ENCODE assay signal across 12 cellular contexts in the genomic region with DNA sequence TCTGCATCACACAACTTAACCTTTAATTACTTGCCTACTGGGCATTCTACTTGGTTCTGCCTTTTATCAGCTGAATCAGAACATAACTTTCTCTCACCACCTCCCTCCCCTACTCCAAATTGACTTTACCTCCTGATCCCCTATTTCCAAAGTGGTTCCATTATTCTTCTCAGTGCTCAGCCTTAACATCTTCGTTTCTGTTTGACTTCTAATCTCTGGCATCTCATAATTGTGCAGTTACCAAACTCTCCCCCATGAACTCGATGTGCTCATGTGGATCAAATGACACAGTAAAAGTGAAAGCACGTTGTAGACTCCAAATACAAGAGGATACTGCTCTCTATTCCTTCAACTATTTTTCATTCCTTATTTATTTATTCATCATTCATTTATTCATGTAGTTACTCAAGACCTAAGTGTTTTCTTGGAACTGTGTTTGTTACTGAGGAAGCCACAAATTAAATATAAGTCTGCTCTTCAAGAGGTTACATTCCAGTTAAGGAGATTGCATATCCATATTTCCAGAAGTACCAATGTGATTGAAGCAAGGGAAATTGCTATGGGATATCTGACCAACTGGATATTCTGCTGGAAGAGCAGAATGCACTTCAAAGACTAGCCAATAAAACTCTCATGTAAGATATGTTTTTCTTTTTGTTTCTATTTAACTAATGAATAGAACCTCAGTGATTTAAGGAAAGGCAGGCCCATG.
DNase-seq lines count a peak whose midpoint lies in the region; ATAC-seq and TF ChIP-seq lines count a peak whose summit lies in the region.
"Had no signal": no experiment of that assay in that cellular context is flagged by ENCODE, and none has a peak within 500 bp of the region (broad histone marks: within the 10 kb centered on the region; RNA-seq: fewer than 3 reads in every experiment).

No MANE protein-coding gene starts in this region.

- peak overlapping the region; percentile 78 for H2AFZ ChIP-seq in IMR-90 (replicated peaks; ENCODE audit: low read length, poor library complexity)

- TF ChIP-seq RAD21 in IMR-90 (IDR thresholded peaks at IDR 0.05; ENCODE audit: low read length) = no peak

- H4K20me1 ChIP-seq in IMR-90 (ENCODE audit: insufficient read depth, low read length) = no peaks in the 10 kb centered on the region

- H3K4me1 ChIP-seq in IMR-90 (ENCODE audit: control insufficient read depth, insufficient read depth, low read length) = peaks cover 2% of the 10 kb centered on the region; the same call in 1 of the 2 replicates
- H3K4me1 ChIP-seq in body of pancreas = no peaks in the 10 kb centered on the region

- H3K4ac ChIP-seq in IMR-90 (ENCODE audit: low read depth, low read length) = no peak overlapping the region; the same call in 1 of the 2 replicates

- H3K9me3 ChIP-seq in IMR-90 (ENCODE audit: control insufficient read depth, insufficient read depth, low read length) (no peaks in the 10 kb centered on the region), body of pancreas (no peaks in the 10 kb centered on the region)

- H3K79me1 ChIP-seq in IMR-90 (ENCODE audit: low read depth in 1 of 2, low read length in 2 of 2) = no peaks in the 10 kb centered on the region

- H4K5ac ChIP-seq in IMR-90 (ENCODE audit: low read depth, low read length) = no peak overlapping the region; the same call in 1 of the 2 replicates

- peak; percentile 97 for ATAC-seq in IMR-90 (ENCODE audit: low read depth)
- ATAC-seq in body of pancreas = peak; percentile 27
- ATAC-seq in activated T-cell treated with anti-CD3 and anti-CD28 coated beads, Interleukin-2, amount 50 U/mL, for 4 hours = no peak
- ATAC-seq in GM21825 (IDR thresholded peaks at IDR 0.05; ENCODE audit: unreplicated experiment) = no peak

- POLR2A ChIA-PET in BJ (lab: Charles Lee) (no interaction called here), IMR-90 (lab: Charles Lee; ENCODE audit: unreplicated experiment) (no interaction called here)

- H2AK9ac ChIP-seq in IMR-90 (replicated peaks; ENCODE audit: low read depth, low read length, poor library complexity) = no peak overlapping the region

- in situ Hi-C loops in IMR-90 (cut with MboI; ENCODE audit: low sequenced_read_pairs) = no loop called here

- H3K56ac ChIP-seq in IMR-90 (ENCODE audit: extremely low read depth, insufficient read depth, low read length) = no peak overlapping the region

- H2BK15ac ChIP-seq in IMR-90 (ENCODE audit: low read depth, low read length) = 0 out of 3 replicates have a peak overlapping the region, but pooled peaks have one; percentile 55

- H3K9me3 Mint-ChIP-seq in activated T-cell treated with anti-CD3 and anti-CD28 coated beads, Interleukin-2, amount 50 U/mL, for 4 hours = no peaks in the 10 kb centered on the region

- TF ChIP-seq POLR2A in IMR-90 (IDR thresholded peaks at IDR 0.05; ENCODE audit: low read depth, low read length) (no peak), body of pancreas (IDR thresholded peaks at IDR 0.05) (no peak)

- H3K36me3 ChIP-seq in BJ (ENCODE audit: control insufficient read depth, insufficient read depth, low read length) (no peaks in the 10 kb centered on the region), IMR-90 (ENCODE audit: control insufficient read depth, insufficient read depth, low read length) (no peaks in the 10 kb centered on the region), body of pancreas (replicated peaks in 1 of 2; ENCODE audit: insufficient read depth in 1 of 2, low read depth in 2 of 2) (no peaks in the 10 kb centered on the region)

- H3K27me3 ChIP-seq in BJ (ENCODE audit: control insufficient read depth, insufficient read depth, low read length) (no peaks in the 10 kb centered on the region), IMR-90 (ENCODE audit: control insufficient read depth, insufficient read depth, low read length) (no peaks in the 10 kb centered on the region), body of pancreas (no peaks in the 10 kb centered on the region)

- BruUV-seq in IMR-90 (replicated peaks; lab: Mats Ljungman, UMichigan) = no TSS peak

- H3K9me1 ChIP-seq in IMR-90 (ENCODE audit: insufficient read depth, low read length) = no peaks in the 10 kb centered on the region

- H3K27ac ChIP-seq in IMR-90 (ENCODE audit: insufficient read depth, low read length) (peak overlapping the region; percentile 47; the same call in 1 of the 2 replicates), body of pancreas (no peak overlapping the region)

- H3K23ac ChIP-seq in IMR-90 (ENCODE audit: low read depth, low read length) = 0 out of 2 replicates have a peak overlapping the region, but pooled peaks have one; percentile 20

- H4K8ac ChIP-seq in IMR-90 (ENCODE audit: low read depth in 2 of 2, low read length in 2 of 2) = peak overlapping the region in 1 of 2 experiments; percentile 14; a peak in 1 of 4 replicates

- no peak for TF ChIP-seq CTCF in BJ (IDR thresholded peaks at IDR 0.05; ENCODE audit: insufficient read depth, low read depth, low read length)
- no peak for TF ChIP-seq CTCF in IMR-90 (conservative IDR thresholded peaks at IDR 0.05; ENCODE audit: low read depth, low read length)
- TF ChIP-seq CTCF in body of pancreas (IDR thresholded peaks at IDR 0.05) = no peak

- peak overlapping the region; percentile 23; the same call in 1 of the 2 replicates for H3K9ac ChIP-seq in IMR-90 (ENCODE audit: low read depth, low read length)

- peak overlapping the region; percentile 86 for H2BK20ac ChIP-seq in IMR-90 (ENCODE audit: low read depth, low read length)

- peak overlapping the region; percentile 71 for H2BK120ac ChIP-seq in IMR-90 (ENCODE audit: low read depth, low read length)

- H3K36me3 Mint-ChIP-seq in activated T-cell treated with anti-CD3 and anti-CD28 coated beads, Interleukin-2, amount 50 U/mL, for 4 hours (ENCODE audit: insufficient read depth) = no peaks in the 10 kb centered on the region

- H3K4me3 ChIP-seq in BJ (ENCODE audit: low read depth, low read length) (peak overlapping the region; percentile 3), IMR-90 (ENCODE audit: insufficient read depth, low read depth, low read length) (peak overlapping the region; percentile 32; the same call in 1 of the 2 replicates), body of pancreas (no peak overlapping the region)

- CTCF ChIA-PET in BJ (lab: Yijun Ruan, JAX) = no interaction called here
- CTCF ChIA-PET in IMR-90 (lab: Yijun Ruan, JAX) = interaction anchor here (0.6 kb wide), 1 partner anchor 10 kb away, joined by 3 read pairs; no protein-coding TSS in a partner anchor

- H3K14ac ChIP-seq in IMR-90 (replicated peaks; ENCODE audit: low read depth, low read length) = peak overlapping the region; percentile 53

- WGBS in IMR-90 (ENCODE audit: extremely low coverage in 2 of 2, insufficient read length in 1 of 2), 2 experiments = 0% methylated on average over 1 of the region's 3 CpGs; no CpG with 5 or more reads in 1 of the 2 experiments
- WGBS in body of pancreas, 2 donors = 20 to 30% methylated on average over 3 of the region's 3 CpGs

- H2AK5ac ChIP-seq in IMR-90 (ENCODE audit: low read depth, low read length) = no peak overlapping the region

- H3K27me3 Mint-ChIP-seq in activated T-cell treated with anti-CD3 and anti-CD28 coated beads, Interleukin-2, amount 50 U/mL, for 4 hours (ENCODE audit: low read depth) = no peaks in the 10 kb centered on the region

- H2BK5ac ChIP-seq in IMR-90 (ENCODE audit: low read depth, low read length, poor library complexity, severe bottlenecking) = peak overlapping the region; percentile 49

- peak; percentile 39 for DNase-seq in BJ (ENCODE audit: low read depth)
- DNase-seq in IMR-90 = peak; percentile 76
- DNase-seq in body of pancreas = no peak
- peak; percentile 19 for DNase-seq in non-pigmented ciliary epithelial cell (ENCODE audit: low read depth)
- DNase-seq in NCI-H345 treated with DMSO at 0.1 percent for 48 hours (lab: John Stamatoyannopoulos, UW; ENCODE audit: unreplicated experiment) = no peak
- DNase-seq in activated T-cell treated with anti-CD3 and anti-CD28 coated beads, Interleukin-2, amount 50 U/mL, for 4 hours = no peak
- DNase-seq in cortex of kidney (lab: John Stamatoyannopoulos, UW) = no peak
- DNase-seq: activated CD8-positive, alpha-beta memory T cell treated with anti-CD3 and anti-CD28 coated beads, Interleukin-2, amount 50 U/mL, for 4 hours; effector CD8-positive, alpha-beta T cell; hypothalamus; NCI-H226 had no signal

- H3K4me3 Mint-ChIP-seq in activated T-cell treated with anti-CD3 and anti-CD28 coated beads, Interleukin-2, amount 50 U/mL, for 4 hours = no peak overlapping the region

- intact Hi-C loops in IMR-90 (cut with micrococcal nuclease) (no loop called here), body of pancreas (cut with DNase I) (no loop called here)

- peak overlapping the region; percentile 55; the same call in 1 of the 2 replicates for H4K91ac ChIP-seq in IMR-90 (ENCODE audit: insufficient read depth, low read depth, low read length)

- peak overlapping the region; percentile 96; the same call in 1 of the 2 replicates for H3K4me2 ChIP-seq in IMR-90 (ENCODE audit: low read depth, low read length)

- no peaks in the 10 kb centered on the region for H3K4me1 Mint-ChIP-seq in activated T-cell treated with anti-CD3 and anti-CD28 coated beads, Interleukin-2, amount 50 U/mL, for 4 hours (ENCODE audit: low read depth)

- dilution Hi-C loops in IMR-90 (cut with HindIII; ENCODE audit: low sequenced_read_pairs, unreplicated experiment) = no loop called here

- peak overlapping the region; percentile 76 for H3K18ac ChIP-seq in IMR-90 (ENCODE audit: low read depth, low read length)

TF ChIP-seq in IMR-90, 13 proteins besides CTCF, POLR2A, EP300 and RAD21 (continues in another document):
- no peak for TF ChIP-seq CEBPB (IDR thresholded peaks at IDR 0.05; ENCODE audit: low read depth, low read length)
- TF ChIP-seq, protein P1, sequence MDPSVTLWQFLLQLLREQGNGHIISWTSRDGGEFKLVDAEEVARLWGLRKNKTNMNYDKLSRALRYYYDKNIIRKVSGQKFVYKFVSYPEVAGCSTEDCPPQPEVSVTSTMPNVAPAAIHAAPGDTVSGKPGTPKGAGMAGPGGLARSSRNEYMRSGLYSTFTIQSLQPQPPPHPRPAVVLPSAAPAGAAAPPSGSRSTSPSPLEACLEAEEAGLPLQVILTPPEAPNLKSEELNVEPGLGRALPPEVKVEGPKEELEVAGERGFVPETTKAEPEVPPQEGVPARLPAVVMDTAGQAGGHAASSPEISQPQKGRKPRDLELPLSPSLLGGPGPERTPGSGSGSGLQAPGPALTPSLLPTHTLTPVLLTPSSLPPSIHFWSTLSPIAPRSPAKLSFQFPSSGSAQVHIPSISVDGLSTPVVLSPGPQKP (IDR thresholded peaks at IDR 0.05; ENCODE audit: borderline replicate concordance, low read depth, low read length) = no peak
- TF ChIP-seq BHLHE40 (IDR thresholded peaks at IDR 0.05; ENCODE audit: low read depth, low read length) = no peak
- no peak for TF ChIP-seq FOS (IDR thresholded peaks at IDR 0.05; ENCODE audit: low read depth, low read length)
- no peak for TF ChIP-seq CHD1 (IDR thresholded peaks at IDR 0.05; ENCODE audit: low read depth, low read length)
- TF ChIP-seq RCOR1 (IDR thresholded peaks at IDR 0.05; ENCODE audit: insufficient replicate concordance, low read length) = no peak
- TF ChIP-seq RFX5 (IDR thresholded peaks at IDR 0.05; ENCODE audit: low read depth, low read length) = no peak

Comparison
In these comparisons a context has a peak if more than half of its experiments do, and no peak if none do; other contexts are left out.
1. DNase-seq: peak in BJ (single experiment), IMR-90 (single experiment) and non-pigmented ciliary epithelial cell (single experiment); none in body of pancreas (0 of 4), NCI-H345 treated with DMSO at 0.1 percent for 48 hours (single experiment), activated T-cell treated with anti-CD3 and anti-CD28 coated beads, Interleukin-2, amount 50 U/mL, for 4 hours (single experiment) and cortex of kidney (single experiment).
2. H3K4me3 ChIP-seq: peak in BJ (single experiment) and IMR-90 (single experiment); none in body of pancreas (0 of 2).
3. ATAC-seq: peak in IMR-90 (single experiment) and body of pancreas (single experiment); none in activated T-cell treated with anti-CD3 and anti-CD28 coated beads, Interleukin-2, amount 50 U/mL, for 4 hours (0 of 2) and GM21825 (single experiment).